Comparison of ENCODE assay signal across 1 cellular context in the genomic region with DNA sequence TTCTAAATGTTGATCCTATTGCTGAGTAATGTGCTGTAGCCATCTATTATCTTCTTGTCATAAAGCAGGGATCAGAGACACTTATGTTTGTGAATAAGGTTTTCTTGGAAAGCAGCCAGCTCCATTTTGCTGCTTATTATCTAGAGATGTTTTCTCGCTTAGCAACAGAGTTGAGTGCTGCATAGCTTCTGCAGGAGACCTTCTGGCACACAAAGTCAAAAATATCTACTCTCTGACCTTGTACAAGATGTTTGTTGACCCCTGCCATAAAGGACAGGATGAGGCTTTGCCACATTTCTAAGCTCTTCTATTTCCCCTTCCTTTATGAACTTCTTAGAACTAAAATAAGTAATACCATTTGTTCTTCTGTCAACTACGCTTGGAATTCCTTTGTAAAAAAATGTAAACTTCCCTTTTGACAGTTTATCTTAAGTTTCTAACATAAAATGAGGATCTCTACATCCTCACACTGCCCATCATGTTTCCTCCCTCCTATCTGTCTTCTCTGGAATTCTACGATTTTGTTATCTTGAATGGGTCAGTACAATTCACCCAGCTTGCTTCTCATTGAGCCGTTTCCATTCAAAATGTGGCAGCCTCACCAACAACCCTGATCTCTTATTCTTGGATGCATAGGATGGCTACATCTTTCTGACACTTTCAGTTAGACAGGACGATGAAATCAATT.
A peak's percentile ranks its signal among the peaks of the same experiment; 100 is the strongest.
TF ChIP-seq lines count a peak whose summit lies in the region.

No MANE protein-coding gene starts in this region.

TF ChIP-seq in K562, 482 proteins besides CTCF, POLR2A, EP300 and RAD21 (continued from another document):
- 0 out of 2 replicates have a peak, but pooled peaks have one; percentile 7 for TF ChIP-seq CBFA2T3 (IDR thresholded peaks at IDR 0.05)
TF ChIP-seq in K562: peak in this region for 3.
